9 cellular contexts compared by ENCODE assay signal in genomic region chr14:54253195-54253947, GRCh38.
DNase-seq lines count a peak whose midpoint lies in the region; ATAC-seq and TF ChIP-seq lines count a peak whose summit lies in the region.
"Had no signal": no experiment of that assay in that cellular context is flagged by ENCODE, and none has a peak within 500 bp of the region (broad histone marks: within the 10 kb centered on the region; RNA-seq: fewer than 3 reads in every experiment).

No MANE protein-coding gene starts in this region.

- peak overlapping the region in 1 of 3 donors; percentile 20 for H3K27ac ChIP-seq in thyroid gland
- no peak overlapping the region for H3K27ac ChIP-seq in OCI-LY7 (ENCODE audit: low read depth, low read length, poor library complexity, severe bottlenecking)
- H3K27ac ChIP-seq: HL-60 had no signal

- H2AFZ ChIP-seq in OCI-LY7 (ENCODE audit: low read length): no peak overlapping the region

- intact Hi-C loops in activated naive CD4-positive, alpha-beta T cell treated with anti-CD3 and anti-CD28 coated beads for 36 hours (cut with micrococcal nuclease): no loop called here
- intact Hi-C loops in thyroid gland (cut with DNase I) (no loop called here), OCI-LY7 (cut with micrococcal nuclease; ENCODE audit: unreplicated experiment) (no loop called here), left colon (cut with DNase I, micrococcal nuclease) (no loop called here)

- peak; percentile 46 for DNase-seq in activated naive CD4-positive, alpha-beta T cell treated with anti-CD3 and anti-CD28 coated beads for 36 hours
- DNase-seq in activated naive CD4-positive, alpha-beta T cell treated with anti-CD3 and anti-CD28 coated beads, Interleukin-2, amount 50 U/mL, for 16 hours: no peak
- DNase-seq in HT-29 (ENCODE audit: low spot score) (peak; percentile 51), epithelial cell of esophagus (ENCODE audit: low read depth) (peak; percentile 92), thyroid gland (peak; percentile 14 to 27), OCI-LY7 (ENCODE audit: low spot score) (no peak), left colon (no peak), NCI-H1930 (lab: John Stamatoyannopoulos, UW) (no peak)

- POLR2A ChIA-PET in OCI-LY7 (lab: Charles Lee): interaction anchor here (0.7 kb wide), 1 partner anchor 766 kb away, joined by 3 read pairs; no protein-coding TSS in a partner anchor

- CTCF ChIA-PET in activated naive CD4-positive, alpha-beta T cell treated with anti-CD3 and anti-CD28 coated beads for 36 hours (lab: Charles Lee): no interaction called here
- CTCF ChIA-PET in OCI-LY7 (lab: Charles Lee; ENCODE audit: unreplicated experiment): no interaction called here

- TF ChIP-seq CTCF in epithelial cell of esophagus (IDR thresholded peaks at IDR 0.05; ENCODE audit: insufficient read depth, low read depth, low read length, missing control alignments) (no peak), thyroid gland (IDR thresholded peaks at IDR 0.05) (no peak), OCI-LY7 (conservative IDR thresholded peaks at IDR 0.05; ENCODE audit: low read length) (no peak)

- no peak overlapping the region for H3K4me3 ChIP-seq in epithelial cell of esophagus (ENCODE audit: low read length)
- no peak overlapping the region for H3K4me3 ChIP-seq in thyroid gland (replicated peaks in 1 of 3)
- H3K4me3 ChIP-seq in OCI-LY7 (ENCODE audit: low read depth, low read length, poor library complexity, severe bottlenecking): no peak overlapping the region

- H3K36me3 Mint-ChIP-seq in activated naive CD4-positive, alpha-beta T cell treated with anti-CD3 and anti-CD28 coated beads for 36 hours (ENCODE audit: low read depth): no peaks in the 10 kb centered on the region

- no peaks in the 10 kb centered on the region for H3K9me3 Mint-ChIP-seq in activated naive CD4-positive, alpha-beta T cell treated with anti-CD3 and anti-CD28 coated beads for 36 hours

- 49 to 60% methylated on average over 4 of the region's 4 CpGs for WGBS in thyroid gland, 2 donors

- H3K4me1 Mint-ChIP-seq in activated naive CD4-positive, alpha-beta T cell treated with anti-CD3 and anti-CD28 coated beads for 36 hours (ENCODE audit: low read depth): peaks cover 8% of the 10 kb centered on the region

- no peaks in the 10 kb centered on the region for H3K9me2 ChIP-seq in OCI-LY7 (ENCODE audit: insufficient read depth, low read length)

- H3K4me1 ChIP-seq in thyroid gland (peaks cover 0 to 16% of the 10 kb centered on the region in 2 donors), OCI-LY7 (ENCODE audit: insufficient read depth, low read length, poor library complexity, severe bottlenecking) (no peaks in the 10 kb centered on the region)

- H3K27me3 Mint-ChIP-seq in activated naive CD4-positive, alpha-beta T cell treated with anti-CD3 and anti-CD28 coated beads for 36 hours (ENCODE audit: low read depth): peaks cover 5% of the 10 kb centered on the region

- H3K9me3 ChIP-seq in thyroid gland: no peaks in the 10 kb centered on the region
- H3K9me3 ChIP-seq in OCI-LY7 (ENCODE audit: low read length): no peaks in the 10 kb centered on the region

- H3K4me3 Mint-ChIP-seq in activated naive CD4-positive, alpha-beta T cell treated with anti-CD3 and anti-CD28 coated beads for 36 hours: no peak overlapping the region

- no peaks in the 10 kb centered on the region for H3K36me3 ChIP-seq in thyroid gland
- no peaks in the 10 kb centered on the region for H3K36me3 ChIP-seq in OCI-LY7 (ENCODE audit: insufficient read depth, low read length)

- H3K79me2 ChIP-seq in OCI-LY7 (ENCODE audit: insufficient read depth, low read depth, low read length): no peaks in the 10 kb centered on the region

- H3K4me2 ChIP-seq in OCI-LY7 (ENCODE audit: low read length): no peak overlapping the region

- no peaks in the 10 kb centered on the region for H4K20me1 ChIP-seq in OCI-LY7 (ENCODE audit: insufficient read depth, low read length)

- no TSS peak for BruUV-seq in OCI-LY7 (replicated peaks; lab: Mats Ljungman, UMichigan)

- no peak overlapping the region for H3K27ac Mint-ChIP-seq in activated naive CD4-positive, alpha-beta T cell treated with anti-CD3 and anti-CD28 coated beads for 36 hours

- TF ChIP-seq POLR2A in thyroid gland (IDR thresholded peaks at IDR 0.05): no peak

- H3K27me3 ChIP-seq in thyroid gland: no peaks in the 10 kb centered on the region

- ATAC-seq in left colon: no peak

Comparison
In these comparisons a context has a peak if more than half of its experiments do, and no peak if none do; other contexts are left out.
1. DNase-seq: peak in activated naive CD4-positive, alpha-beta T cell treated with anti-CD3 and anti-CD28 coated beads for 36 hours (single experiment), HT-29 (single experiment), epithelial cell of esophagus (single experiment) and thyroid gland (2 of 2); none in activated naive CD4-positive, alpha-beta T cell treated with anti-CD3 and anti-CD28 coated beads, Interleukin-2, amount 50 U/mL, for 16 hours (single experiment), OCI-LY7 (single experiment), left colon (0 of 2) and NCI-H1930 (0 of 2).